Comparison of ENCODE assay signal across 31 cellular contexts in genomic region chr2:56813490-56813889, GRCh38.
"Had no signal": no experiment of that assay in that cellular context is flagged by ENCODE, and none has a peak within 500 bp of the region (broad histone marks: within the 10 kb centered on the region; RNA-seq: fewer than 3 reads in every experiment).

No MANE protein-coding gene starts in this region.

- H3K9ac ChIP-seq: neural progenitor cell, parathyroid adenoma had no signal

- H3K4me1 Mint-ChIP-seq: natural killer cell; nephron; neural progenitor cell; stimulated activated memory B cell treated with anti-CD40 and anti-IgM and Interleukin-4, amounts not matched to agents 10 μg/mL and 1 μg/mL and 100 μg/mL, for 72 hours; stimulated activated naive CD8-positive, alpha-beta T cell treated with anti-CD3 and anti-CD28 coated beads, Interleukin-15, amount 100 ng/mL, for 72 hours had no signal

- ATAC-seq: natural killer cell; psoas muscle; right cardiac atrium; sciatic nerve; stimulated activated memory B cell treated with anti-CD40 and anti-IgM and Interleukin-4, amounts not matched to agents 10 μg/mL and 1 μg/mL and 100 μg/mL, for 72 hours; stimulated activated naive CD8-positive, alpha-beta T cell treated with anti-CD3 and anti-CD28 coated beads, Interleukin-15, amount 100 ng/mL, for 72 hours; stimulated activated naive CD8-positive, alpha-beta T cell treated with anti-CD3 and anti-CD28 coated beads, Interleukin-15, Interleukin-2, amounts not matched to agents 100 U/mL and 50 U/mL, for 24 hours; upper lobe of right lung had no signal

- H3K4me3 ChIP-seq: neural progenitor cell, ovary, psoas muscle, skin epidermis, smooth muscle cell, spleen, suprapubic skin, testis, tibial artery, transverse colon, upper lobe of right lung, uterus had no signal

- H2AFZ ChIP-seq: neural progenitor cell, parathyroid adenoma had no signal

- H3K36me3 ChIP-seq: neural progenitor cell, ovary, spleen, suprapubic skin, tibial artery, transverse colon, upper lobe of right lung, uterus had no signal

- H3K79me2 ChIP-seq: parathyroid adenoma had no signal

- H3K9me3 Mint-ChIP-seq: neural progenitor cell; stimulated activated memory B cell treated with anti-CD40 and anti-IgM and Interleukin-4, amounts not matched to agents 10 μg/mL and 1 μg/mL and 100 μg/mL, for 72 hours had no signal

- H3K4me3 Mint-ChIP-seq: natural killer cell; nephron; neural progenitor cell; stimulated activated memory B cell treated with anti-CD40 and anti-IgM and Interleukin-4, amounts not matched to agents 10 μg/mL and 1 μg/mL and 100 μg/mL, for 72 hours; stimulated activated naive CD8-positive, alpha-beta T cell treated with anti-CD3 and anti-CD28 coated beads, Interleukin-15, amount 100 ng/mL, for 72 hours; type B pancreatic cell had no signal

- H3K27ac ChIP-seq: neural progenitor cell, ovary, parathyroid adenoma, psoas muscle, skin epidermis, spleen, suprapubic skin, testis, tibial artery, transverse colon, upper lobe of right lung, uterus had no signal

- H3K27ac Mint-ChIP-seq: natural killer cell; nephron; neural progenitor cell; progenitor cell of endocrine pancreas; stimulated activated memory B cell treated with anti-CD40 and anti-IgM and Interleukin-4, amounts not matched to agents 10 μg/mL and 1 μg/mL and 100 μg/mL, for 72 hours; stimulated activated naive CD8-positive, alpha-beta T cell treated with anti-CD3 and anti-CD28 coated beads, Interleukin-15, amount 100 ng/mL, for 72 hours; type B pancreatic cell had no signal

- H3K9me3 ChIP-seq: ovary, psoas muscle, suprapubic skin, testis, tibial artery, transverse colon, upper lobe of right lung, uterus had no signal

- H3K27me3 Mint-ChIP-seq: progenitor cell of endocrine pancreas; stimulated activated memory B cell treated with anti-CD40 and anti-IgM and Interleukin-4, amounts not matched to agents 10 μg/mL and 1 μg/mL and 100 μg/mL, for 72 hours; stimulated activated naive CD8-positive, alpha-beta T cell treated with anti-CD3 and anti-CD28 coated beads, Interleukin-15, amount 100 ng/mL, for 72 hours had no signal

- H3K27me3 ChIP-seq: neural progenitor cell, ovary, spleen, suprapubic skin, testis, tibial artery, transverse colon, upper lobe of right lung, uterus had no signal

- H3K4me2 ChIP-seq: neural progenitor cell, smooth muscle cell had no signal

- DNase-seq: natural killer cell; occipital lobe; ovary; posterior cingulate gyrus; psoas muscle; right cardiac atrium; spleen; stimulated activated CD4-positive, alpha-beta T cell treated with anti-CD3 and anti-CD28 coated beads, Interleukin-12 subunit alpha, Interleukin-12 subunit beta, amount 100 ng/mL, for 4 hours; stimulated activated CD4-positive, alpha-beta T cell treated with anti-CD3 and anti-CD28 coated beads, Interleukin-1b, Interleukin-23, amount 100 ng/mL, for 48 hours; stimulated activated CD4-positive, alpha-beta T cell treated with anti-CD3 and anti-CD28 coated beads, Interleukin-4, amount 100 ng/mL, for 1 hour; stimulated activated CD4-positive, alpha-beta T cell treated with anti-CD3 and anti-CD28 coated beads, Interleukin-4, amount 100 ng/mL, for 4 hours; stimulated activated CD8-positive, alpha-beta memory T cell treated with anti-CD3 and anti-CD28 coated beads, Interleukin-4, amount 100 ng/mL, for 48 hours; stimulated activated naive CD4-positive, alpha-beta T cell; stimulated activated naive CD8-positive, alpha-beta T cell treated with anti-CD3 and anti-CD28 coated beads, Interleukin-15, amount 100 ng/mL, for 72 hours; stimulated activated naive CD8-positive, alpha-beta T cell treated with anti-CD3 and anti-CD28 coated beads, Interleukin-15, Interleukin-2, amounts not matched to agents 100 U/mL and 50 U/mL, for 24 hours; substantia nigra; testis; tibial artery; transverse colon; upper lobe of right lung; uterus had no signal

- H3K4me1 ChIP-seq: neural progenitor cell, parathyroid adenoma, psoas muscle, spleen, suprapubic skin, testis, tibial artery, transverse colon, upper lobe of right lung, uterus had no signal

- H3K36me3 Mint-ChIP-seq: neural progenitor cell; stimulated activated memory B cell treated with anti-CD40 and anti-IgM and Interleukin-4, amounts not matched to agents 10 μg/mL and 1 μg/mL and 100 μg/mL, for 72 hours; type B pancreatic cell had no signal
